In the genomic region with DNA sequence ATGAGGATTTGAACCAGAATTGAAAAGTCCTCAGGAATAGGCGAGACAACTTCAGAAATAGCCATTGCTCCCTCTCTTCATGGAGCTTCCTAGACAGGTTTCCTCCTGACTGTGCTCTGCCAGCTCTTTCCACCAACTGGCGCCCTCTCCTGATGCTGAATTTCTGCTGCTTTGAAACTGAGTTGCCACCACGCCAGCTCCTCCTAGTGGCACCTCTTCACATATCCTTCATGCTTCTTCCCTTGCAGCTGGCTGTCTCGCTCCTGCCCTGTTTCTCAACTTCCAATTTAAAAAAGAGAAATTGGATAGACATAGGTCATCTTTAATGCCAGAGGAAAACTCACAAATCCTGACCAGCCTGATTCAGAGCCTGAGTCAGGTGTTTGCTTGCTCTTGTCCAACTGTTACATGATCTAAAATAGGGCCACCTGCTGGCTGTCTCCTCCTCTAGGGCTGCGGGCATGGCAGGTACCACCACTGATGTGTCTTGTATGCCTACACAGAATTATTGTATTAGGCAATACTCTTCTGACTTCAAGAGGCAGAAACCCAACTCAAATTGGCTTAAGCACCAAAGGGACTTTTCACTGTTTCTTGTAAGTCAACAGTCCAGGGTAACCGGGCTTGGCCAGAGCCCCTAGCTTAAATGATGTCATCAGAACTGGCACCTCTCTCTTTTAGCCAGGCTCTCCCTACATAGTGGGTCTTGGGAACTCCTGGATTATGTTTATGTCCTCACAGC, we compare ENCODE assay signal across 8 cellular contexts. TPM values are rescaled to one million over a fixed set of nuclear protein-coding genes. Genes with fewer than 3 reads are reported as not detected.
DNase-seq lines count a peak whose midpoint lies in the region; ATAC-seq, FAIRE-seq and TF ChIP-seq lines count a peak whose summit lies in the region.
"Not testable (repeated sequence)": the region's sequence is repeated elsewhere in the genome, so short reads cannot be mapped to it uniquely, and the experiment has no call there.

No MANE protein-coding gene starts in this region.

- H3K9me3 ChIP-seq in pancreas, vagina: not testable (repeated sequence)

- 3 to 5% methylated on average over 4 of the region's 6 CpGs for WGBS in pancreas, 2 donors

- H3K4me3 ChIP-seq in pancreas, vagina: not testable (repeated sequence)

- peak; percentile 76 for ATAC-seq in HG02678 (IDR thresholded peaks at IDR 0.05; ENCODE audit: unreplicated experiment)
- peak; percentile 96 for ATAC-seq in Right ventricle myocardium superior (ENCODE audit: poor library complexity)
- ATAC-seq in pancreas, result peak; percentile 93 to 99 (median 98)

- TF ChIP-seq CTCF in GM12872 (IDR thresholded peaks at IDR 0.05; ENCODE audit: insufficient read depth, low read depth, low read length) (peak; percentile 73), pancreas (IDR thresholded peaks at IDR 0.05) (peak; percentile 31 to 45 (median 34)), vagina (IDR thresholded peaks at IDR 0.05) (peak; percentile 24 to 38 (median 27))

- not testable (repeated sequence) for H3K27ac ChIP-seq in pancreas, vagina

- intact Hi-C loops in Right ventricle myocardium superior (cut with DNase I); pancreas (cut with DNase I); vagina (cut with DNase I): not testable (repeated sequence)

- FAIRE-seq in pancreas (lab: Jason Lieb, UNC), result peak; percentile 29

- H3K4me1 ChIP-seq in pancreas, vagina: not testable (repeated sequence)

- not testable (repeated sequence) for H3K27me3 ChIP-seq in pancreas, vagina

- H3K36me3 ChIP-seq in pancreas, vagina: not testable (repeated sequence)

- DNase-seq in NCI-H1436 (lab: John Stamatoyannopoulos, UW), result peak; percentile 26
- DNase-seq in T-helper 2 cell, result peak in 3 of 5 experiments; percentile 21 to 81 (median 21)
- peak; percentile 72 for DNase-seq in amniotic epithelial cell (ENCODE audit: low read depth)
- DNase-seq in Right ventricle myocardium superior, result peak; percentile 71
- peak; percentile 63 to 80 (median 67) for DNase-seq in pancreas
- DNase-seq in vagina (ENCODE audit: extremely low spot score in 2 of 2), result not testable (repeated sequence)

- not testable (repeated sequence) for TF ChIP-seq POLR2A in vagina (IDR thresholded peaks at IDR 0.05)

RNA-seq across cellular contexts. Expression of gene GPRIN2, which starts 9.3 kb away (rescaled TPM):
- total RNA-seq in Right ventricle myocardium superior (not detected), pancreas (10 to 100 TPM in 1 of 6 donors, 1 to 10 TPM in 5; 3.7 to 14.0 (median 4.3) TPM), vagina (5.6 TPM)
- 10 to 100 TPM in 1 of 2 donors, 1 to 10 TPM in 1; 6.0 to 12.3 TPM for polyA plus RNA-seq in pancreas

RNA-seq across cellular contexts. Expression of gene SYT15, which starts 13.2 kb away (rescaled TPM):
- total RNA-seq in Right ventricle myocardium superior, result 2.7 TPM
- total RNA-seq in pancreas, result 10 to 100 TPM in 1 of 6 donors, 1 to 10 TPM in 5; 2.1 to 10.7 (median 3.9) TPM
- 1 to 10 TPM; 2.7 to 3.7 TPM for polyA plus RNA-seq in pancreas
- total RNA-seq in vagina, result 5.4 TPM
